8 cellular contexts compared by ENCODE assay signal in genomic region chr18:57438669-57439616, GRCh38. TPM values are rescaled to one million over a fixed set of nuclear protein-coding genes. Genes with fewer than 3 reads are reported as not detected.
A peak's percentile ranks its signal among the peaks of the same experiment; 100 is the strongest.
DNase-seq lines count a peak whose midpoint lies in the region; ATAC-seq and TF ChIP-seq lines count a peak whose summit lies in the region.

No MANE protein-coding gene starts in this region.

- H3K4ac ChIP-seq in mesendoderm (ENCODE audit: low read depth, low read length), result no peak overlapping the region

- no CpG with 5 or more reads among the region's 34 CpGs for whole genome bisulfite sequencing in mesendoderm (ENCODE audit: extremely low coverage, insufficient coverage, low lambda C conversion rate)

- no peak overlapping the region for H3K23ac ChIP-seq in mesendoderm (ENCODE audit: low read length)

- no peak overlapping the region for H2BK15ac ChIP-seq in mesendoderm (replicated peaks; ENCODE audit: low read depth)

- no peaks in the 10 kb centered on the region for H3K9me3 Mint-ChIP-seq in Calu3 (ENCODE audit: low read depth, unreplicated experiment)

- peak overlapping the region; percentile 96 for H3K4me2 ChIP-seq in mesendoderm (ENCODE audit: low read length)

- H3K27ac Mint-ChIP-seq in Calu3 (ENCODE audit: unreplicated experiment), result peak overlapping the region; percentile 79

- DNase-seq in Calu3 (peak; percentile 17), SK-N-MC (ENCODE audit: low read depth, low spot score) (no peak), mesendoderm (peak; percentile 41), A172 (ENCODE audit: low spot score) (no peak), mucosa of gallbladder (ENCODE audit: low spot score) (no peak), left lobe of liver (ENCODE audit: low spot score) (no peak), activated gamma-delta T cell (lab: John Stamatoyannopoulos, UW) (no peak)

- peaks cover 95% of the 10 kb centered on the region for H3K27me3 ChIP-seq in HUES6 (ENCODE audit: control insufficient read depth, insufficient read depth, low read length)
- H3K27me3 ChIP-seq in mesendoderm (ENCODE audit: insufficient read depth, low read length, poor library complexity), result peaks cover 68% of the 10 kb centered on the region

- ATAC-seq in left lobe of liver, result no peak

- peaks cover 100% of the 10 kb centered on the region for H3K36me3 Mint-ChIP-seq in Calu3 (ENCODE audit: insufficient read depth, unreplicated experiment)

- peaks cover 28% of the 10 kb centered on the region for H3K4me1 Mint-ChIP-seq in Calu3 (ENCODE audit: low read depth, unreplicated experiment)

- intact Hi-C loops in Calu3 (cut with micrococcal nuclease; ENCODE audit: unreplicated experiment), result no loop called here

- H3K79me2 ChIP-seq in mesendoderm (ENCODE audit: control insufficient read depth, insufficient read depth, low read length), result no peaks in the 10 kb centered on the region

- no peak for TF ChIP-seq CTCF in Calu3 (IDR thresholded peaks at IDR 0.05; ENCODE audit: unreplicated experiment)

- H3K4me1 ChIP-seq in HUES6 (ENCODE audit: control insufficient read depth, insufficient read depth, low read length) (peaks cover 46% of the 10 kb centered on the region), mesendoderm (ENCODE audit: control insufficient read depth, low read depth, low read length) (peaks cover 8% of the 10 kb centered on the region)

- no peak overlapping the region for H3K56ac ChIP-seq in mesendoderm (ENCODE audit: low read length)

- no peak overlapping the region for H2AK5ac ChIP-seq in mesendoderm (ENCODE audit: low read length)

- H3K27ac ChIP-seq in HUES6 (ENCODE audit: low read depth, low read length), result no peak overlapping the region
- no peak overlapping the region for H3K27ac ChIP-seq in SK-N-MC
- no peak overlapping the region for H3K27ac ChIP-seq in mesendoderm (ENCODE audit: low read depth, low read length)

- H4K5ac ChIP-seq in mesendoderm (ENCODE audit: low read length), result no peak overlapping the region

- no peak overlapping the region for H2BK5ac ChIP-seq in mesendoderm (ENCODE audit: low read length)

- H3K9ac ChIP-seq in HUES6 (ENCODE audit: low read length), result no peak overlapping the region
- H3K9ac ChIP-seq in SK-N-MC (ENCODE audit: insufficient read length), result no peak overlapping the region
- no peak overlapping the region for H3K9ac ChIP-seq in mesendoderm (ENCODE audit: low read length)

- BruUV-seq in Calu3 (replicated peaks; lab: Mats Ljungman, UMichigan), result no TSS peak

- H3K9me3 ChIP-seq in HUES6 (ENCODE audit: control insufficient read depth, insufficient read depth, low read depth, low read length) (no peaks in the 10 kb centered on the region), SK-N-MC (ENCODE audit: low read depth, low read length) (no peaks in the 10 kb centered on the region)

- no peaks in the 10 kb centered on the region for H3K79me1 ChIP-seq in mesendoderm (ENCODE audit: low read length)

- peak overlapping the region; percentile 96 for H3K4me3 Mint-ChIP-seq in Calu3 (ENCODE audit: low read depth, unreplicated experiment)

- no peak overlapping the region for H4K8ac ChIP-seq in mesendoderm (ENCODE audit: low read depth, low read length)

- no peak overlapping the region for H2BK120ac ChIP-seq in mesendoderm (ENCODE audit: low read depth, low read length)

- CTCF ChIA-PET in Calu3 (lab: Charles Lee), result interaction anchor here (0.7 to 2.3 kb wide), 2 partner anchors 9 to 571 kb away, joined by 3 to 10 read pairs; no protein-coding TSS in a partner anchor

- H3K36me3 ChIP-seq in HUES6 (ENCODE audit: control insufficient read depth, insufficient read depth, low read length) (no peaks in the 10 kb centered on the region), SK-N-MC (ENCODE audit: insufficient read depth, low read length) (no peaks in the 10 kb centered on the region), mesendoderm (ENCODE audit: control insufficient read depth, insufficient read depth, low read length) (no peaks in the 10 kb centered on the region)

- H3K4me3 ChIP-seq in HUES6 (ENCODE audit: low read depth, low read length) (peak overlapping the region; percentile 70), SK-N-MC (peak overlapping the region; percentile 60), mesendoderm (ENCODE audit: low read length) (no peak overlapping the region)

- no peak overlapping the region for H3K18ac ChIP-seq in mesendoderm (ENCODE audit: low read length)

- no peaks in the 10 kb centered on the region for H3K27me3 Mint-ChIP-seq in Calu3 (ENCODE audit: unreplicated experiment)

RNA-seq across cellular contexts. Expression of gene ONECUT2, which starts 3.8 kb away (rescaled TPM):
- total RNA-seq in Calu3 (2022) (182 and 209 TPM in 2 replicates), mucosa of gallbladder (173 TPM), left lobe of liver (20.5 TPM)
- polyA plus RNA-seq in mesendoderm (2013, experiment 1 of 2), result 1.7 TPM
- 1.6 TPM for polyA plus RNA-seq in mesendoderm (2013, experiment 2 of 2)
- 0.36 and 0.71 TPM in 2 replicates for total RNA-seq in A172 (2014; rRNA removed; shearing (Covaris generic))

Comparison
In these comparisons a context has a peak if more than half of its experiments do, and no peak if none do; other contexts are left out.
1. DNase-seq: peak in Calu3 (single experiment) and mesendoderm (single experiment); none in SK-N-MC (single experiment), A172 (single experiment), mucosa of gallbladder (single experiment), left lobe of liver (single experiment) and activated gamma-delta T cell (single experiment).
2. RNA of gene ONECUT2, which starts 3.8 kb away (total RNA-seq): 182 to 209 TPM in Calu3, 173 TPM in mucosa of gallbladder (single experiment) and 20.5 TPM in left lobe of liver (single experiment); 0.36 to 0.71 TPM in A172; every median in the first group is over 10 times any median in the second.